ENCODE assay signal across 8 cellular contexts in genomic region chr16:53775821-53776431, GRCh38.
DNase-seq lines count a peak whose midpoint lies in the region; ATAC-seq and TF ChIP-seq lines count a peak whose summit lies in the region.

No MANE protein-coding gene starts in this region.

- peaks cover 16 to 75% (median 66%) of the 10 kb centered on the region in 4 donors for H3K4me1 ChIP-seq in esophagus muscularis mucosa
- peaks cover 11% of the 10 kb centered on the region for H3K4me1 ChIP-seq in OCI-LY7 (ENCODE audit: insufficient read depth, low read length, poor library complexity, severe bottlenecking)

- no peak overlapping the region for H2AFZ ChIP-seq in OCI-LY7 (ENCODE audit: low read length)

- H3K27me3 ChIP-seq in esophagus muscularis mucosa = no peaks in the 10 kb centered on the region

- intact Hi-C loops in esophagus muscularis mucosa (cut with DNase I) (loop anchor here (10.0 kb wide), 1 partner anchor 509 kb away; the partner anchor contains the start of gene IRX3), OCI-LY7 (cut with micrococcal nuclease; ENCODE audit: unreplicated experiment) (no loop called here)

- TF ChIP-seq POLR2A in esophagus muscularis mucosa (IDR thresholded peaks at IDR 0.05; ENCODE audit: low read depth) = no peak

- no TSS peak for BruUV-seq in OCI-LY7 (replicated peaks; lab: Mats Ljungman, UMichigan)

- TF ChIP-seq CTCF in retinal pigment epithelial cell (conservative IDR thresholded peaks at IDR 0.05; ENCODE audit: low read depth, low read length) = no peak
- no peak for TF ChIP-seq CTCF in esophagus muscularis mucosa (IDR thresholded peaks at IDR 0.05)
- no peak for TF ChIP-seq CTCF in OCI-LY7 (conservative IDR thresholded peaks at IDR 0.05; ENCODE audit: low read length)

- H3K9me2 ChIP-seq in OCI-LY7 (ENCODE audit: insufficient read depth, low read length) = no peaks in the 10 kb centered on the region

- H3K9me3 ChIP-seq in esophagus muscularis mucosa (no peaks in the 10 kb centered on the region), OCI-LY7 (ENCODE audit: low read length) (no peaks in the 10 kb centered on the region)

- DNase-seq in ELF-1 (ENCODE audit: low read depth, low spot score) (peak; percentile 49), OCI-M1 (lab: John Stamatoyannopoulos, UW) (peak; percentile 69), fibroblast of gingiva (ENCODE audit: low read depth) (peak; percentile 95), retinal pigment epithelial cell (ENCODE audit: low read depth) (peak; percentile 78), OCI-M2 (lab: John Stamatoyannopoulos, UW; ENCODE audit: unreplicated experiment) (no peak), esophagus muscularis mucosa (ENCODE audit: extremely low spot score) (no peak), OCI-LY7 (ENCODE audit: low spot score) (no peak)

- CTCF ChIA-PET in OCI-LY7 (lab: Charles Lee; ENCODE audit: unreplicated experiment) = no interaction called here

- no peaks in the 10 kb centered on the region for H3K79me2 ChIP-seq in OCI-LY7 (ENCODE audit: insufficient read depth, low read depth, low read length)

- H3K36me3 ChIP-seq in esophagus muscularis mucosa (no peaks in the 10 kb centered on the region), OCI-LY7 (ENCODE audit: insufficient read depth, low read length) (no peaks in the 10 kb centered on the region)

- no peak for TF ChIP-seq EP300 in esophagus muscularis mucosa (IDR thresholded peaks at IDR 0.05)

- WGBS in esophagus muscularis mucosa = 68% methylated on average over 7 of the region's 7 CpGs

- peaks cover 33% of the 10 kb centered on the region for H4K20me1 ChIP-seq in OCI-LY7 (ENCODE audit: insufficient read depth, low read length)

- H3K4me2 ChIP-seq in OCI-LY7 (ENCODE audit: low read length) = no peak overlapping the region

- no peak for ATAC-seq in GM21737 (IDR thresholded peaks at IDR 0.05; ENCODE audit: unreplicated experiment)

- H3K27ac ChIP-seq in esophagus muscularis mucosa (replicated peaks in 1 of 4) = peak overlapping the region in 1 of 4 donors; percentile 6
- no peak overlapping the region for H3K27ac ChIP-seq in OCI-LY7 (ENCODE audit: low read depth, low read length, poor library complexity, severe bottlenecking)

- POLR2A ChIA-PET in OCI-LY7 (lab: Charles Lee) = interaction anchor here (0.7 to 1.1 kb wide), 2 partner anchors 32 to 1615 kb away, joined by 4 read pairs; no protein-coding TSS in a partner anchor

- no peak overlapping the region for H3K4me3 ChIP-seq in retinal pigment epithelial cell (ENCODE audit: low read length)
- H3K4me3 ChIP-seq in esophagus muscularis mucosa = no peak overlapping the region
- H3K4me3 ChIP-seq in OCI-LY7 (ENCODE audit: low read depth, low read length, poor library complexity, severe bottlenecking) = no peak overlapping the region

Comparison
In these comparisons a context has a peak if more than half of its experiments do, and no peak if none do; other contexts are left out.
1. DNase-seq: peak in ELF-1 (single experiment), OCI-M1 (single experiment), fibroblast of gingiva (single experiment) and retinal pigment epithelial cell (single experiment); none in OCI-M2 (single experiment), esophagus muscularis mucosa (single experiment) and OCI-LY7 (single experiment).